Comparison of ENCODE assay signal across 8 cellular contexts in the genomic region with DNA sequence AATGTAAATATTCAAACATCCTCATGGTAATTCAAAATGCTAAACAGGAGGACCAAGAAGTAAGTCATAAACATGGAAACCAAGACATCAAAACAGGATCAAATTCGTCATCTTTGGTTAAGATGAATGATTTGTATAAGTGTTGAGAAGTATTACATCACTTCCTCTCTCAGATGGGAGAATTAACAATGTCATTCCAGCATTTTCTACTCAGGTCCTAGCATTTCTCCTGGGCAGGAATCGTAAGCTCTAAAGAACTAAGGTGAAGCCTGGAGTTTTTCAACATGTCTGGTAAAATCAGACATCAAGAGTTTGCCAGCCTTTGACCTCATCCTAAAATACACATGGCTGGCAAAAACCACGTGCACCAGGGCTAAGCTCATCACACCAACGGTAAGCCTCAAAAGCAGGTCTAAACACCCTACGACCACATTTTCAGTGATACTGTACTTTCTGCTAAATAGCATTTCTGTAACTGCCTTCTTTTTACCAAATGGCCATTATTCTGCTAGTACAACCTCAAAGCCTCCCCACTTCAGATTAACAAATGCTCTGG. TPM values are rescaled to one million over a fixed set of nuclear protein-coding genes. Genes with fewer than 3 reads are reported as not detected.
DNase-seq lines count a peak whose midpoint lies in the region; ATAC-seq, FAIRE-seq and TF ChIP-seq lines count a peak whose summit lies in the region.

No MANE protein-coding gene starts in this region.

- H3K27me3 ChIP-seq in breast epithelium (no peaks in the 10 kb centered on the region), HepG2 (ENCODE audit: control insufficient read depth in 1 of 2, insufficient read depth in 2 of 2, low read length in 2 of 2) (no peaks in the 10 kb centered on the region), upper lobe of left lung (no peaks in the 10 kb centered on the region), BE2C (no peaks in the 10 kb centered on the region)

- H3K4me3 ChIP-seq in breast epithelium (no peak overlapping the region), HepG2 (replicated peaks in 1 of 3; ENCODE audit: insufficient read depth in 1 of 3, low read depth in 2 of 3, low read length in 3 of 3) (no peak overlapping the region), upper lobe of left lung (no peak overlapping the region), BE2C (ENCODE audit: low read depth, low read length) (no peak overlapping the region)

- TF ChIP-seq CTCF in MCF 10A (IDR thresholded peaks at IDR 0.05; ENCODE audit: unreplicated experiment): no peak
- TF ChIP-seq CTCF in breast epithelium (IDR thresholded peaks at IDR 0.05): no peak
- TF ChIP-seq CTCF in HepG2 (CRISPR knock-in tag; IDR thresholded peaks at IDR 0.05): no peak
- no peak for TF ChIP-seq CTCF in upper lobe of left lung (IDR thresholded peaks at IDR 0.05)
- no peak for TF ChIP-seq CTCF in BE2C (IDR thresholded peaks at IDR 0.05; ENCODE audit: low read depth, low read length)

- H3K9me3 ChIP-seq in breast epithelium: no peaks in the 10 kb centered on the region
- no peaks in the 10 kb centered on the region for H3K9me3 ChIP-seq in HepG2 (ENCODE audit: low read length)
- no peaks in the 10 kb centered on the region for H3K9me3 ChIP-seq in upper lobe of left lung
- no peaks in the 10 kb centered on the region for H3K9me3 ChIP-seq in BE2C

- no peak for TF ChIP-seq RAD21 in HepG2 (CRISPR knock-in tag; IDR thresholded peaks at IDR 0.05)

- CTCF ChIA-PET in MCF 10A (lab: Yijun Ruan, JAX): interaction anchor here (1.1 to 3.0 kb wide), 2 partner anchors 14 to 174 kb away, joined by 3 to 13 read pairs; no protein-coding TSS in a partner anchor
- CTCF ChIA-PET in HepG2 (lab: Yijun Ruan, JAX; ENCODE audit: low intra/inter-chr PET ratio, low total read pairs): no interaction called here

- FAIRE-seq in HepG2 (lab: Jason Lieb, UNC): no peak

- intact Hi-C loops in MCF 10A (cut with micrococcal nuclease): no loop called here
- intact Hi-C loops in breast epithelium (cut with DNase I; ENCODE audit: low total_unique reads): no loop called here
- intact Hi-C loops in HepG2 (cut with micrococcal nuclease; ENCODE audit: unreplicated experiment): no loop called here

- TF ChIP-seq EP300 in HepG2 (IDR thresholded peaks at IDR 0.05; ENCODE audit: low read depth in 2 of 2, low read length in 2 of 2): no peak
- TF ChIP-seq EP300 in HepG2 (CRISPR knock-in tag; IDR thresholded peaks at IDR 0.05; ENCODE audit: borderline replicate concordance): no peak
- no peak for TF ChIP-seq EP300 in upper lobe of left lung (IDR thresholded peaks at IDR 0.05)

- H3K27ac Mint-ChIP-seq in MCF 10A (ENCODE audit: low read depth, unreplicated experiment): peak overlapping the region; percentile 27
- peak overlapping the region; percentile 94 for H3K27ac Mint-ChIP-seq in activated naive CD8-positive, alpha-beta T cell

- DNase-seq in MCF 10A (ENCODE audit: unreplicated experiment): no peak
- no peak for DNase-seq in breast epithelium (ENCODE audit: low spot score in 2 of 2)
- no peak for DNase-seq in HepG2 (ENCODE audit: low spot score)
- DNase-seq in upper lobe of left lung: no peak
- DNase-seq in BE2C: no peak
- DNase-seq in left lobe of liver (ENCODE audit: low spot score): no peak

- no peak overlapping the region for H3K4me3 Mint-ChIP-seq in MCF 10A (ENCODE audit: unreplicated experiment)
- H3K4me3 Mint-ChIP-seq in activated naive CD8-positive, alpha-beta T cell: peak overlapping the region; percentile 80

- POLR2A ChIA-PET in MCF 10A (lab: Yijun Ruan, JAX): interaction anchor here (0.5 kb wide), 1 partner anchor 24 kb away, joined by 3 read pairs; no protein-coding TSS in a partner anchor
- POLR2A ChIA-PET in HepG2 (lab: Yijun Ruan, JAX): no interaction called here

- ATAC-seq in HepG2 (no peak), upper lobe of left lung (ENCODE audit: low FRiP score in 2 of 2) (no peak), GM19455 (IDR thresholded peaks at IDR 0.05; ENCODE audit: unreplicated experiment) (no peak), left lobe of liver (no peak)

- TF ChIP-seq POLR2A in breast epithelium (IDR thresholded peaks at IDR 0.05) (no peak), HepG2 (IDR thresholded peaks at IDR 0.05; ENCODE audit: insufficient read depth in 1 of 2, low read depth in 2 of 2, low read length in 2 of 2) (no peak), upper lobe of left lung (IDR thresholded peaks at IDR 0.05) (no peak)

- no peaks in the 10 kb centered on the region for H3K9me3 Mint-ChIP-seq in MCF 10A (ENCODE audit: unreplicated experiment)
- no peaks in the 10 kb centered on the region for H3K9me3 Mint-ChIP-seq in activated naive CD8-positive, alpha-beta T cell (ENCODE audit: low read depth)

- peaks cover 0 to 7% of the 10 kb centered on the region in 2 donors for H3K4me1 ChIP-seq in breast epithelium
- peaks cover 60% of the 10 kb centered on the region for H3K4me1 ChIP-seq in HepG2 (ENCODE audit: insufficient read depth, low read length)
- peaks cover 70 to 85% (median 77%) of the 10 kb centered on the region in 4 donors for H3K4me1 ChIP-seq in upper lobe of left lung
- peaks cover 58% of the 10 kb centered on the region for H3K4me1 ChIP-seq in BE2C

- H3K36me3 ChIP-seq in breast epithelium: no peaks in the 10 kb centered on the region
- peaks cover 21 to 44% of the 10 kb centered on the region in 2 experiments; a peak in 4 of 5 replicates for H3K36me3 ChIP-seq in HepG2 (replicated peaks in 1 of 2; ENCODE audit: control insufficient read depth in 1 of 2, insufficient read depth in 2 of 2, low read length in 2 of 2)
- peaks cover 0 to 9% (median 2%) of the 10 kb centered on the region in 4 donors for H3K36me3 ChIP-seq in upper lobe of left lung
- peaks cover 12% of the 10 kb centered on the region; the same call in 1 of the 2 replicates for H3K36me3 ChIP-seq in BE2C

- peaks cover 25% of the 10 kb centered on the region for H3K4me1 Mint-ChIP-seq in MCF 10A (ENCODE audit: insufficient read depth, unreplicated experiment)
- H3K4me1 Mint-ChIP-seq in activated naive CD8-positive, alpha-beta T cell (ENCODE audit: low read depth): peaks cover 93% of the 10 kb centered on the region

- peaks cover 26% of the 10 kb centered on the region for H3K36me3 Mint-ChIP-seq in MCF 10A (ENCODE audit: insufficient read depth, unreplicated experiment)
- peaks cover 13% of the 10 kb centered on the region for H3K36me3 Mint-ChIP-seq in activated naive CD8-positive, alpha-beta T cell

- no peaks in the 10 kb centered on the region for H3K27me3 Mint-ChIP-seq in MCF 10A (ENCODE audit: insufficient read depth, unreplicated experiment)
- H3K27me3 Mint-ChIP-seq in activated naive CD8-positive, alpha-beta T cell: no peaks in the 10 kb centered on the region

- H2AFZ ChIP-seq in HepG2 (ENCODE audit: low read length): no peak overlapping the region

- H3K4me2 ChIP-seq in HepG2 (ENCODE audit: low read depth, low read length): peak overlapping the region; percentile 60; the same call in 1 of the 2 replicates

- no peak overlapping the region for H3K27ac ChIP-seq in breast epithelium
- peak overlapping the region; percentile 58 for H3K27ac ChIP-seq in HepG2 (ENCODE audit: extremely low read length, insufficient read depth, low read length)
- peak overlapping the region; percentile 61 to 77 (median 70) for H3K27ac ChIP-seq in upper lobe of left lung

- peaks cover 94% of the 10 kb centered on the region for H3K79me2 ChIP-seq in HepG2 (ENCODE audit: insufficient read depth, low read length)

- BruUV-seq in MCF 10A (replicated peaks; lab: Mats Ljungman, UMichigan) (no TSS peak), HepG2 (replicated peaks; lab: Mats Ljungman, UMichigan) (no TSS peak)

- peaks cover 8% of the 10 kb centered on the region; the same call in 1 of the 2 replicates for H4K20me1 ChIP-seq in HepG2 (ENCODE audit: insufficient read depth, low read length)

- H3K9ac ChIP-seq in HepG2 (ENCODE audit: insufficient read depth, low read depth, low read length): no peak overlapping the region; the same call in 1 of the 2 replicates

- in situ Hi-C loops in HepG2 (cut with HindIII; ENCODE audit: extremely low pct_ligation_motif_present, low pct_unique_long_range_greater_than_20kb): loop anchor here (5.0 kb wide), 1 partner anchor 41 kb away; the partner anchor contains the start of gene CAPS

- WGBS in HepG2 (ENCODE audit: low lambda C conversion rate): 92% methylated on average over 5 of the region's 5 CpGs
- 45 to 46% methylated on average over 5 of the region's 5 CpGs for WGBS in upper lobe of left lung, 2 donors

RNA-seq across cellular contexts. Expression of gene RANBP3, which starts 24.8 kb away (rescaled TPM):
- 57.9 and 59.5 TPM in 2 replicates for total RNA-seq in MCF 10A (2022)
- total RNA-seq in breast epithelium: 10 to 100 TPM; 54.4 to 66.2 (median 64.9) TPM
- 37.2 and 39.5 TPM in 2 replicates for total RNA-seq in HepG2 (2016; rRNA removed; fragmentation: Illumina TruSeq; extraction: Trizol)
- 15.1 and 18.2 TPM in 2 replicates for total RNA-seq in HepG2 (2016; cell fraction: cytosol; rRNA removed; fragmentation: Illumina TruSeq; extraction: Trizol; ENCODE audit: low read depth)
- 27.1 and 40.8 TPM in 2 replicates for total RNA-seq in HepG2 (2016; cell fraction: insoluble cytoplasmic fraction; rRNA removed; fragmentation: Illumina TruSeq; extraction: Trizol)
- 19.4 and 20.4 TPM in 2 replicates for total RNA-seq in HepG2 (2016; cell fraction: membrane; rRNA removed; fragmentation: Illumina TruSeq; extraction: Trizol)
- 47.7 and 56.8 TPM in 2 replicates for total RNA-seq in HepG2 (2016; cell fraction: nucleus; rRNA removed; fragmentation: Illumina TruSeq; extraction: Trizol)
- polyA plus RNA-seq in HepG2 (2011; rRNA removed): 149 and 151 TPM in 2 replicates
- polyA plus RNA-seq in HepG2 (2011; cell fraction: cytosol; rRNA removed): 91.7 and 149 TPM in 2 replicates
- 233 and 293 TPM in 2 replicates for polyA plus RNA-seq in HepG2 (2011; cell fraction: nucleus; rRNA removed)
- 62.1 and 64.6 TPM in 2 replicates for polyA plus RNA-seq in HepG2 (2012)
- polyA plus RNA-seq in HepG2 (2016; cell fraction: cytosol; fragmentation: Illumina TruSeq; extraction: Trizol; ENCODE audit: low read depth): 10.3 and 11.7 TPM in 2 replicates
- 53.5 and 62.0 TPM in 2 replicates for polyA plus RNA-seq in HepG2 (2016; cell fraction: insoluble cytoplasmic fraction; fragmentation: Illumina TruSeq; extraction: Trizol; ENCODE audit: low read depth)
- 18.2 and 24.3 TPM in 2 replicates for polyA plus RNA-seq in HepG2 (2016; cell fraction: membrane; fragmentation: Illumina TruSeq; extraction: Trizol; ENCODE audit: low read depth)
- 127 and 170 TPM in 2 replicates for polyA plus RNA-seq in HepG2 (2016; cell fraction: nucleus; fragmentation: Illumina TruSeq; extraction: Trizol; ENCODE audit: insufficient read depth, low read depth)
- 43.2 and 193 TPM in 2 replicates for polyA minus RNA-seq in HepG2 (2011; rRNA and poly(A)+ RNA removed; ENCODE audit: low replicate concordance)
- 76.9 and 86.6 TPM in 2 replicates for polyA minus RNA-seq in HepG2 (2011; cell fraction: cytosol; rRNA and poly(A)+ RNA removed)
- 74.3 and 80.3 TPM in 2 replicates for polyA minus RNA-seq in HepG2 (2011; cell fraction: nucleus; rRNA and poly(A)+ RNA removed)
- 100 to 1,000 TPM in 1 of 6 donors, 10 to 100 TPM in 5; 64.4 to 116 (median 68.5) TPM for total RNA-seq in upper lobe of left lung
- 210 TPM for polyA plus RNA-seq in BE2C (2012; ENCODE audit: insufficient read depth, insufficient read length, low read depth)
- 22.8 TPM for total RNA-seq in left lobe of liver

RNA-seq across cellular contexts. Expression of gene CAPS, which starts 39.1 kb away (rescaled TPM):
- total RNA-seq in MCF 10A (2022): 7.3 and 8.5 TPM in 2 replicates
- total RNA-seq in breast epithelium: 10 to 100 TPM in 2 of 3 donors, 1 to 10 TPM in 1; 9.4 to 19.0 (median 16.4) TPM
- total RNA-seq in HepG2 (2016; rRNA removed; fragmentation: Illumina TruSeq; extraction: Trizol): 1.7 and 3.1 TPM in 2 replicates
- total RNA-seq in HepG2 (2016; cell fraction: cytosol; rRNA removed; fragmentation: Illumina TruSeq; extraction: Trizol; ENCODE audit: low read depth): 0.40 and 0.53 TPM in 2 replicates
- 1.1 and 3.0 TPM in 2 replicates for total RNA-seq in HepG2 (2016; cell fraction: insoluble cytoplasmic fraction; rRNA removed; fragmentation: Illumina TruSeq; extraction: Trizol)
- 1.2 and 1.4 TPM in 2 replicates for total RNA-seq in HepG2 (2016; cell fraction: membrane; rRNA removed; fragmentation: Illumina TruSeq; extraction: Trizol)
- total RNA-seq in HepG2 (2016; cell fraction: nucleus; rRNA removed; fragmentation: Illumina TruSeq; extraction: Trizol): 2.6 and 2.9 TPM in 2 replicates
- 3.1 and 4.5 TPM in 2 replicates for polyA plus RNA-seq in HepG2 (2011; rRNA removed)
- polyA plus RNA-seq in HepG2 (2011; cell fraction: cytosol; rRNA removed): 2.9 and 3.5 TPM in 2 replicates
- polyA plus RNA-seq in HepG2 (2011; cell fraction: nucleus; rRNA removed): 19.5 and 22.9 TPM in 2 replicates
- 1.8 and 1.9 TPM in 2 replicates for polyA plus RNA-seq in HepG2 (2012)
- polyA plus RNA-seq in HepG2 (2016; cell fraction: cytosol; fragmentation: Illumina TruSeq; extraction: Trizol; ENCODE audit: low read depth): 0.40 and 0.43 TPM in 2 replicates
- polyA plus RNA-seq in HepG2 (2016; cell fraction: insoluble cytoplasmic fraction; fragmentation: Illumina TruSeq; extraction: Trizol; ENCODE audit: low read depth): 1.1 and 1.4 TPM in 2 replicates
- 0.61 and 0.87 TPM in 2 replicates for polyA plus RNA-seq in HepG2 (2016; cell fraction: membrane; fragmentation: Illumina TruSeq; extraction: Trizol; ENCODE audit: low read depth)
- polyA plus RNA-seq in HepG2 (2016; cell fraction: nucleus; fragmentation: Illumina TruSeq; extraction: Trizol; ENCODE audit: insufficient read depth, low read depth): 10.1 and 13.8 TPM in 2 replicates
- polyA minus RNA-seq in HepG2 (2011; rRNA and poly(A)+ RNA removed; ENCODE audit: low replicate concordance): 0.28 and 3.1 TPM in 2 replicates
- polyA minus RNA-seq in HepG2 (2011; cell fraction: cytosol; rRNA and poly(A)+ RNA removed): 0.40 and 1.1 TPM in 2 replicates
- 3.0 and 3.1 TPM in 2 replicates for polyA minus RNA-seq in HepG2 (2011; cell fraction: nucleus; rRNA and poly(A)+ RNA removed)
- 100 to 1,000 TPM in 4 of 6 donors, 10 to 100 TPM in 2; 20.6 to 414 (median 115) TPM for total RNA-seq in upper lobe of left lung
- 3.5 TPM for polyA plus RNA-seq in BE2C (2012; ENCODE audit: insufficient read depth, insufficient read length, low read depth)
- 11.5 TPM for total RNA-seq in left lobe of liver

RNA-seq across cellular contexts. Expression of gene VMAC, which starts 48.4 kb away (rescaled TPM):
- total RNA-seq in MCF 10A (2022): 6.6 and 7.0 TPM in 2 replicates
- 10 to 100 TPM in 1 of 3 donors, 1 to 10 TPM in 2; 6.1 to 11.8 (median 9.2) TPM for total RNA-seq in breast epithelium
- total RNA-seq in HepG2 (2016; rRNA removed; fragmentation: Illumina TruSeq; extraction: Trizol): 1.2 and 2.4 TPM in 2 replicates
- total RNA-seq in HepG2 (2016; cell fraction: cytosol; rRNA removed; fragmentation: Illumina TruSeq; extraction: Trizol; ENCODE audit: low read depth): 1.2 and 2.0 TPM in 2 replicates
- 1.1 and 2.6 TPM in 2 replicates for total RNA-seq in HepG2 (2016; cell fraction: insoluble cytoplasmic fraction; rRNA removed; fragmentation: Illumina TruSeq; extraction: Trizol)
- 1.6 and 2.0 TPM in 2 replicates for total RNA-seq in HepG2 (2016; cell fraction: membrane; rRNA removed; fragmentation: Illumina TruSeq; extraction: Trizol)
- total RNA-seq in HepG2 (2016; cell fraction: nucleus; rRNA removed; fragmentation: Illumina TruSeq; extraction: Trizol): 2.4 and 2.8 TPM in 2 replicates
- polyA plus RNA-seq in HepG2 (2011; rRNA removed): 2.4 and 3.1 TPM in 2 replicates
- polyA plus RNA-seq in HepG2 (2011; cell fraction: cytosol; rRNA removed): 1.3 and 1.9 TPM in 2 replicates
- polyA plus RNA-seq in HepG2 (2011; cell fraction: nucleus; rRNA removed): 12.9 and 13.7 TPM in 2 replicates
- 0.61 and 1.0 TPM in 2 replicates for polyA plus RNA-seq in HepG2 (2012)
- 0.49 and 0.65 TPM in 2 replicates for polyA plus RNA-seq in HepG2 (2016; cell fraction: cytosol; fragmentation: Illumina TruSeq; extraction: Trizol; ENCODE audit: low read depth)
- 0.78 and 1.4 TPM in 2 replicates for polyA plus RNA-seq in HepG2 (2016; cell fraction: insoluble cytoplasmic fraction; fragmentation: Illumina TruSeq; extraction: Trizol; ENCODE audit: low read depth)
- 0.82 and 0.91 TPM in 2 replicates for polyA plus RNA-seq in HepG2 (2016; cell fraction: membrane; fragmentation: Illumina TruSeq; extraction: Trizol; ENCODE audit: low read depth)
- 4.8 and 5.0 TPM in 2 replicates for polyA plus RNA-seq in HepG2 (2016; cell fraction: nucleus; fragmentation: Illumina TruSeq; extraction: Trizol; ENCODE audit: insufficient read depth, low read depth)
- polyA minus RNA-seq in HepG2 (2011; rRNA and poly(A)+ RNA removed; ENCODE audit: low replicate concordance): 0.33 and 2.8 TPM in 2 replicates
- polyA minus RNA-seq in HepG2 (2011; cell fraction: cytosol; rRNA and poly(A)+ RNA removed): 0.59 and 1.2 TPM in 2 replicates
- polyA minus RNA-seq in HepG2 (2011; cell fraction: nucleus; rRNA and poly(A)+ RNA removed): 3.7 and 4.2 TPM in 2 replicates
- 10 to 100 TPM in 3 of 6 donors, 1 to 10 TPM in 3; 4.1 to 38.8 (median 9.3) TPM for total RNA-seq in upper lobe of left lung
- polyA plus RNA-seq in BE2C (2012; ENCODE audit: insufficient read depth, insufficient read length, low read depth): 0.68 TPM
- total RNA-seq in left lobe of liver: 3.9 TPM

RNA-seq across cellular contexts. Expression of gene NDUFA11, which starts 49.5 kb away (rescaled TPM):
- total RNA-seq in MCF 10A (2022) (239 and 243 TPM in 2 replicates), breast epithelium (100 to 1,000 TPM; 186 to 278 (median 186) TPM), HepG2 (2016; rRNA removed; fragmentation: Illumina TruSeq; extraction: Trizol) (378 and 396 TPM in 2 replicates), upper lobe of left lung (100 to 1,000 TPM in 4 of 6 donors, 10 to 100 TPM in 2; 87.3 to 238 (median 157) TPM), left lobe of liver (164 TPM)
- total RNA-seq in HepG2 (2016; cell fraction: cytosol; rRNA removed; fragmentation: Illumina TruSeq; extraction: Trizol; ENCODE audit: low read depth): 206 and 277 TPM in 2 replicates
- total RNA-seq in HepG2 (2016; cell fraction: insoluble cytoplasmic fraction; rRNA removed; fragmentation: Illumina TruSeq; extraction: Trizol): 384 and 456 TPM in 2 replicates
- total RNA-seq in HepG2 (2016; cell fraction: membrane; rRNA removed; fragmentation: Illumina TruSeq; extraction: Trizol): 192 and 280 TPM in 2 replicates
- 124 and 130 TPM in 2 replicates for total RNA-seq in HepG2 (2016; cell fraction: nucleus; rRNA removed; fragmentation: Illumina TruSeq; extraction: Trizol)
- 286 and 302 TPM in 2 replicates for polyA plus RNA-seq in HepG2 (2011; rRNA removed)
- 407 and 879 TPM in 2 replicates for polyA plus RNA-seq in HepG2 (2011; cell fraction: cytosol; rRNA removed)
- 341 and 384 TPM in 2 replicates for polyA plus RNA-seq in HepG2 (2011; cell fraction: nucleus; rRNA removed)
- 182 and 188 TPM in 2 replicates for polyA plus RNA-seq in HepG2 (2012)
- polyA plus RNA-seq in HepG2 (2016; cell fraction: cytosol; fragmentation: Illumina TruSeq; extraction: Trizol; ENCODE audit: low read depth): 245 and 314 TPM in 2 replicates
- 420 and 459 TPM in 2 replicates for polyA plus RNA-seq in HepG2 (2016; cell fraction: insoluble cytoplasmic fraction; fragmentation: Illumina TruSeq; extraction: Trizol; ENCODE audit: low read depth)
- 204 and 246 TPM in 2 replicates for polyA plus RNA-seq in HepG2 (2016; cell fraction: membrane; fragmentation: Illumina TruSeq; extraction: Trizol; ENCODE audit: low read depth)
- polyA plus RNA-seq in HepG2 (2016; cell fraction: nucleus; fragmentation: Illumina TruSeq; extraction: Trizol; ENCODE audit: insufficient read depth, low read depth): 232 and 235 TPM in 2 replicates
- polyA minus RNA-seq in HepG2 (2011; rRNA and poly(A)+ RNA removed; ENCODE audit: low replicate concordance): 32.1 and 88.3 TPM in 2 replicates
- polyA minus RNA-seq in HepG2 (2011; cell fraction: cytosol; rRNA and poly(A)+ RNA removed): 38.6 and 41.0 TPM in 2 replicates
- polyA minus RNA-seq in HepG2 (2011; cell fraction: nucleus; rRNA and poly(A)+ RNA removed): 16.5 and 21.2 TPM in 2 replicates
- polyA plus RNA-seq in BE2C (2012; ENCODE audit: insufficient read depth, insufficient read length, low read depth): 1,009 TPM

Comparison
In these comparisons a context has a peak if more than half of its experiments do, and no peak if none do; other contexts are left out.
1. H3K27ac ChIP-seq: peak in HepG2 (single experiment) and upper lobe of left lung (4 of 4); none in breast epithelium (0 of 2).